In the genomic region with DNA sequence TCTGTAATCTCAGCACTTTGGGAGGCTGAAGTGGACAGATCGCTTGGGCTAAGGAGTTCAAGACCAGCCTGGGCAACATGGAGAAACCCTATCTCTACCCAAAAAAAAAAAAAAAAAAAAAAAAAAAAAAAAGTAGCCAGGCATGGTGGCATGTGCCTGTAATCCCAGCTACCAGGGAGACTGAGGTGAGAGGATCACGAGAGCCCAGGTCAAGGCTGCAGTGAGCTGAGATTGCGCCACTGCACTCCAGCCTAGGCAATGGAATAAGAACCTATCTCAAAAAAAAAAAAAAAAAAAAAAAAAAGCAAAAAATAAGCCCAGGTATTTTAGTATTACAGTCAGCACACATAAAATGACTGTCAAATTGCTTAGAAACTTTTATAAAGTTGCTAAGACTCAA, we compare ENCODE assay signal across 2 cellular contexts.
TF ChIP-seq lines count a peak whose summit lies in the region.
"Not testable (repeated sequence)": the region's sequence is repeated elsewhere in the genome, so short reads cannot be mapped to it uniquely, and the experiment has no call there.

No MANE protein-coding gene starts in this region.

TF ChIP-seq in HEK293, 187 proteins besides CTCF, POLR2A, EP300 and RAD21:
- TF ChIP-seq, protein P1, sequence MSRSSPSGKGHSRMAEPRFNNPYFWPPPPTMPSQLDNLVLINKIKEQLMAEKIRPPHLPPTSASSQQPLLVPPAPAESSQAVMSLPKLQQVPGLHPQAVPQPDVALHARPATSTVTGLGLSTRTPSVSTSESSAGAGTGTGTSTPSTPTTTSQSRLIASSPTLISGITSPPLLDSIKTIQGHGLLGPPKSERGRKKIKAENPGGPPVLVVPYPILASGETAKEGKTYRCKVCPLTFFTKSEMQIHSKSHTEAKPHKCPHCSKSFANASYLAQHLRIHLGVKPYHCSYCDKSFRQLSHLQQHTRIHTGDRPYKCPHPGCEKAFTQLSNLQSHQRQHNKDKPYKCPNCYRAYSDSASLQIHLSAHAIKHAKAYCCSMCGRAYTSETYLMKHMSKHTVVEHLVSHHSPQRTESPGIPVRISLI (tag by site-specific recombination; IDR thresholded peaks at IDR 0.05) = 0 out of 2 replicates have a peak, but pooled peaks have one; percentile 50

TF ChIP-seq in HepG2, 621 proteins besides CTCF, POLR2A, EP300 and RAD21:
- TF ChIP-seq, protein P1 (CRISPR knock-in tag; IDR thresholded peaks at IDR 0.05; ENCODE audit: borderline replicate concordance) = peak; percentile 34; the same call in 1 of the 2 replicates
- TF ChIP-seq CEBPB (IDR thresholded peaks at IDR 0.05; ENCODE audit: borderline replicate concordance, low read depth, low read length) = peak; percentile 37; the same call in 1 of the 2 replicates
- not testable (repeated sequence) for TF ChIP-seq NR2F6 (IDR thresholded peaks at IDR 0.05)
- peak; percentile 29; the same call in 1 of the 2 replicates for TF ChIP-seq NR2F6 (CRISPR knock-in tag; IDR thresholded peaks at IDR 0.05)
